In genomic region chr7:36366005-36366583, GRCh38 we compare ENCODE assay signal across 8 cellular contexts. TPM values are rescaled to one million over a fixed set of nuclear protein-coding genes. Genes with fewer than 3 reads are reported as not detected.
DNase-seq lines count a peak whose midpoint lies in the region; TF ChIP-seq lines count a peak whose summit lies in the region.
"Had no signal": no experiment of that assay in that cellular context is flagged by ENCODE, and none has a peak within 500 bp of the region (broad histone marks: within the 10 kb centered on the region; RNA-seq: fewer than 3 reads in every experiment).

No MANE protein-coding gene starts in this region.

- no peaks in the 10 kb centered on the region for H3K36me3 ChIP-seq in HAP-1 (replicated peaks)
- H3K36me3 ChIP-seq in SU-DHL-6 (ENCODE audit: low read length), result no peaks in the 10 kb centered on the region
- no peaks in the 10 kb centered on the region for H3K36me3 ChIP-seq in H7 (replicated peaks; ENCODE audit: control insufficient read depth, insufficient read depth, low read length)

- no peaks in the 10 kb centered on the region for H3K27me3 ChIP-seq in HAP-1 (ENCODE audit: low read depth)
- H3K27me3 ChIP-seq in SU-DHL-6 (ENCODE audit: low read length), result no peaks in the 10 kb centered on the region
- peaks cover 76% of the 10 kb centered on the region for H3K27me3 ChIP-seq in H7 (ENCODE audit: control insufficient read depth, insufficient read depth, low read length)

- H3K9me2 ChIP-seq in SU-DHL-6 (replicated peaks; ENCODE audit: insufficient read depth, low read length), result no peaks in the 10 kb centered on the region

- in situ Hi-C loops in HAP-1 (cut with MboI; ENCODE audit: low sequenced_read_pairs), result no loop called here

- H3K79me2 ChIP-seq in SU-DHL-6 (ENCODE audit: insufficient read depth, low read length), result no peaks in the 10 kb centered on the region

- H3K4me3 ChIP-seq in HAP-1, result peak overlapping the region; percentile 60
- peak overlapping the region; percentile 59 for H3K4me3 ChIP-seq in SU-DHL-6 (ENCODE audit: insufficient read depth, low read length, poor library complexity, severe bottlenecking)
- H3K4me3 ChIP-seq in fibroblast of mammary gland (ENCODE audit: control insufficient read depth, low read depth, low read length), result peak overlapping the region; percentile 74
- H3K4me3 ChIP-seq in skeletal muscle cell (ENCODE audit: low read depth, low read length), result peak overlapping the region; percentile 64
- no peak overlapping the region; the same call in 1 of the 2 replicates for H3K4me3 ChIP-seq in H7 (ENCODE audit: insufficient read depth, low read depth, low read length)

- no peaks in the 10 kb centered on the region for H4K20me1 ChIP-seq in SU-DHL-6 (ENCODE audit: low read depth, low read length)

- peak overlapping the region; percentile 95 for H2AFZ ChIP-seq in SU-DHL-6 (ENCODE audit: low read depth, low read length, severe bottlenecking)

- H3K4me1 ChIP-seq in HAP-1, result peaks cover 2% of the 10 kb centered on the region

- peak overlapping the region; percentile 49; the same call in 1 of the 2 replicates for H3K9ac ChIP-seq in SU-DHL-6 (ENCODE audit: low read length)

- peak overlapping the region; percentile 64 for H3K4me2 ChIP-seq in SU-DHL-6 (ENCODE audit: low read depth, low read length, poor library complexity, severe bottlenecking)

- H3F3A ChIP-seq in SU-DHL-6 (ENCODE audit: insufficient read depth), result no peaks in the 10 kb centered on the region

- H3K27ac ChIP-seq in SU-DHL-6 (ENCODE audit: low read depth, low read length) (no peak overlapping the region), substantia nigra (ENCODE audit: low read depth, low read length, poor library complexity, severe bottlenecking) (no peak overlapping the region)

- DNase-seq in HAP-1 (ENCODE audit: low spot score in 2 of 2) (no peak), fibroblast of mammary gland (ENCODE audit: low read depth) (no peak), skeletal muscle cell (ENCODE audit: low read depth) (no peak), pons (ENCODE audit: low spot score) (no peak), H7 (no peak), substantia nigra (lab: John Stamatoyannopoulos, UW) (no peak)
- DNase-seq: activated naive CD4-positive, alpha-beta T cell treated with anti-CD3 and anti-CD28 coated beads, Interleukin-2, amount 50 U/mL, for 16 hours had no signal

- TF ChIP-seq CTCF in SU-DHL-6 (IDR thresholded peaks at IDR 0.05; ENCODE audit: insufficient read depth, low read length, poor library complexity, severe bottlenecking) (no peak), fibroblast of mammary gland (conservative IDR thresholded peaks at IDR 0.05; ENCODE audit: control insufficient read depth, insufficient read depth, low read depth, low read length) (no peak)

- no peaks in the 10 kb centered on the region for H3K9me3 ChIP-seq in HAP-1
- no peaks in the 10 kb centered on the region for H3K9me3 ChIP-seq in SU-DHL-6 (ENCODE audit: insufficient read depth, low read length)

RNA-seq across cellular contexts. Expression of gene ANLN, which starts 23.6 kb away (rescaled TPM):
- total RNA-seq in H7 (2014; rRNA removed; shearing (Covaris generic)), result 97.8 and 104 TPM in 2 replicates
